In the genomic region with DNA sequence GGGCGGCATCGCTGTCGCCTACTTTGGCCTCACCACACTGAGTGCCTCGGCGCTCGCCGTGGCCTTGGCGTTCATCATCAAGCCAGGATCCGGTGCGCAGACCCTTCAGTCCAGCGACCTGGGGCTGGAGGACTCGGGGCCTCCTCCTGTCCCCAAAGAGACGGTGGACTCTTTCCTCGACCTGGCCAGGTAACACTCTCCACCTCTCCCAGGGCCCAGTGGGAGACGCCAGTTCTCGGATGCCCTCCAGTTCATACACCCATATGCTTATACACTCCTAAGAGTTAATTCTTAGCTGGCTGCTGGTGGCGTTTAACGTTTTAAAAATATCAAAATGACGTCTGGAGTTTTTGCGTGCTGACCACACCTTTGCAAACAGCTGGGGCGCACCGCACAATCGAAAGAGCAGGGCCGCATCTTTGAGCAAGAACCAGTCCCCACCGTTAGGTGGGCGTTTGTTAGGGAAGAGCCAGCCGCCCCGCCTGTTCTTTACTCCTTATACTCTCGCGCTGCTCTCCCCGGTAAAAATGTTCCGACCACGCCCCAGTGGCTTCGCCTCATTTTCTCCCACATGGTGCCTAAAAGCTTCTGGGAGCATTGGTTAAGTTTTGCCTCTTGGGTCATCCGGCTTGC, we compare ENCODE assay signal across 8 cellular contexts. TPM values are rescaled to one million over a fixed set of nuclear protein-coding genes. Genes with fewer than 3 reads are reported as not detected.
DNase-seq lines count a peak whose midpoint lies in the region; ATAC-seq, FAIRE-seq and TF ChIP-seq lines count a peak whose summit lies in the region.

No MANE protein-coding gene starts in this region.

- peak overlapping the region; percentile 73 for H3K4me3 ChIP-seq in MG63
- peak overlapping the region; percentile 80 for H3K4me3 ChIP-seq in astrocyte (ENCODE audit: insufficient read depth, low read depth, low read length)
- H3K4me3 ChIP-seq in liver (ENCODE audit: low read depth in 1 of 3, low read length in 3 of 3): peak overlapping the region; percentile 45 to 83 (median 64)
- H3K4me3 ChIP-seq in tibial nerve: peak overlapping the region; percentile 56 to 82 (median 75)

- H3K9me3 ChIP-seq in MG63 (no peaks in the 10 kb centered on the region), astrocyte (ENCODE audit: insufficient read depth, low read depth, low read length) (no peaks in the 10 kb centered on the region), liver (ENCODE audit: control insufficient read depth in 4 of 4, low read length in 3 of 4) (no peaks in the 10 kb centered on the region), tibial nerve (no peaks in the 10 kb centered on the region)

- H3K36me3 Mint-ChIP-seq in astrocyte (ENCODE audit: low read depth, unreplicated experiment): peaks cover 19% of the 10 kb centered on the region

- TF ChIP-seq CTCF in astrocyte (IDR thresholded peaks at IDR 0.05; ENCODE audit: insufficient read depth, low read depth, low read length) (no peak), liver (IDR thresholded peaks at IDR 0.05; ENCODE audit: low read depth, low read length, missing input control) (no peak), tibial nerve (IDR thresholded peaks at IDR 0.05) (no peak)

- H3K27me3 ChIP-seq in MG63 (no peaks in the 10 kb centered on the region), astrocyte (ENCODE audit: insufficient read depth, low read length) (peaks cover 6% of the 10 kb centered on the region), liver (ENCODE audit: control insufficient read depth in 4 of 4, insufficient read depth in 4 of 4, low read length in 3 of 4) (no peaks in the 10 kb centered on the region), tibial nerve (no peaks in the 10 kb centered on the region)

- FAIRE-seq in astrocyte (lab: Jason Lieb, UNC): no peak

- peak; percentile 14 to 33 for DNase-seq in SHP77 (lab: John Stamatoyannopoulos, UW)
- DNase-seq in SHP77 treated with DMSO at 0.1 percent for 48 hours (lab: John Stamatoyannopoulos, UW): no peak
- no peak for DNase-seq in MG63
- no peak for DNase-seq in astrocyte (ENCODE audit: low read depth)
- peak in 1 of 2 donors; percentile 11 for DNase-seq in tibial nerve (ENCODE audit: low spot score in 2 of 2)
- DNase-seq in stimulated activated CD4-positive, alpha-beta T cell treated with anti-CD3 and anti-CD28 coated beads, Interleukin-1b, Interleukin-23, amount 100 ng/mL, for 48 hours: no peak

- H4K20me1 ChIP-seq in astrocyte (ENCODE audit: insufficient read depth, low read length): peaks cover 16% of the 10 kb centered on the region

- H3K27ac Mint-ChIP-seq in astrocyte (ENCODE audit: unreplicated experiment): peak overlapping the region; percentile 9

- peak overlapping the region; percentile 99 for H3K4me2 ChIP-seq in astrocyte (ENCODE audit: low read length)

- H3K4me1 Mint-ChIP-seq in astrocyte (ENCODE audit: low read depth, unreplicated experiment): peaks cover 32% of the 10 kb centered on the region

- H3K36me3 ChIP-seq in MG63 (no peaks in the 10 kb centered on the region), astrocyte (ENCODE audit: insufficient read depth, low read length) (no peaks in the 10 kb centered on the region), liver (ENCODE audit: control insufficient read depth in 4 of 4, insufficient read depth in 3 of 4, low read depth in 1 of 4, low read length in 3 of 4) (no peaks in the 10 kb centered on the region), tibial nerve (no peaks in the 10 kb centered on the region)

- H3K9ac ChIP-seq in astrocyte (ENCODE audit: low read length): peak overlapping the region; percentile 98
- peak overlapping the region in 1 of 2 donors; percentile 57 for H3K9ac ChIP-seq in liver (ENCODE audit: low read depth in 1 of 2, low read length in 2 of 2)

- no peak for TF ChIP-seq RAD21 in liver (IDR thresholded peaks at IDR 0.05)

- no peaks in the 10 kb centered on the region for H3K9me3 Mint-ChIP-seq in astrocyte (ENCODE audit: unreplicated experiment)

- H3K27ac ChIP-seq in astrocyte (ENCODE audit: low read depth, low read length) (no peak overlapping the region), liver (ENCODE audit: low read depth in 1 of 2, low read length in 2 of 2) (peak overlapping the region in 1 of 2 donors; percentile 82), tibial nerve (peak overlapping the region in 3 of 4 donors; percentile 90 to 98 (median 97))

- 31% methylated on average over 35 of the region's 35 CpGs for WGBS in liver
- WGBS in tibial nerve, 2 donors: 5 to 11% methylated on average over 26 to 29 of the region's 35 CpGs

- H3K27me3 Mint-ChIP-seq in astrocyte (ENCODE audit: low read depth, unreplicated experiment): peaks cover 12% of the 10 kb centered on the region

- TF ChIP-seq EP300 in tibial nerve (IDR thresholded peaks at IDR 0.05): no peak

- H2AFZ ChIP-seq in astrocyte (ENCODE audit: low read depth, low read length): peak overlapping the region; percentile 87

- ATAC-seq in esophagus mucosa: no peak

- no peak for TF ChIP-seq POLR2A in tibial nerve (IDR thresholded peaks at IDR 0.05)

- H3K4me3 Mint-ChIP-seq in astrocyte (ENCODE audit: unreplicated experiment): peak overlapping the region; percentile 90

- peaks cover 3% of the 10 kb centered on the region for H3K79me2 ChIP-seq in astrocyte (ENCODE audit: insufficient read depth, low read length)

- H3K4me1 ChIP-seq in astrocyte (ENCODE audit: insufficient read depth, low read length): peaks cover 17% of the 10 kb centered on the region
- H3K4me1 ChIP-seq in liver (ENCODE audit: control insufficient read depth in 4 of 4, insufficient read depth in 4 of 4, low read length in 3 of 4): peaks cover 7 to 46% (median 21%) of the 10 kb centered on the region in 4 donors
- peaks cover 0 to 45% (median 0%) of the 10 kb centered on the region in 4 donors for H3K4me1 ChIP-seq in tibial nerve

TF ChIP-seq in liver, 16 proteins besides CTCF, POLR2A, EP300 and RAD21:
- TF ChIP-seq, protein P1, sequence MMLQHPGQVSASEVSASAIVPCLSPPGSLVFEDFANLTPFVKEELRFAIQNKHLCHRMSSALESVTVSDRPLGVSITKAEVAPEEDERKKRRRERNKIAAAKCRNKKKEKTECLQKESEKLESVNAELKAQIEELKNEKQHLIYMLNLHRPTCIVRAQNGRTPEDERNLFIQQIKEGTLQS (IDR thresholded peaks at IDR 0.05): no peak
- TF ChIP-seq YY1 (IDR thresholded peaks at IDR 0.05) (no peak), TAF1 (conservative IDR thresholded peaks at IDR 0.05) (no peak)

RNA-seq across cellular contexts. Expression of a gene that starts 0.9 kb away (rescaled TPM):
- total RNA-seq in MG63 (2014; rRNA removed; shearing (Covaris generic); ENCODE audit: low replicate concordance): 18.6 and 21.1 TPM in 2 replicates
- 45.9 and 48.9 TPM in 2 replicates for total RNA-seq in astrocyte
- total RNA-seq in liver: 10 to 100 TPM in 1 of 2 donors, 1 to 10 TPM in 1; 8.8 to 23.4 TPM
- 10 to 100 TPM in 1 of 2 donors, 1 to 10 TPM in 1; 3.4 to 10.5 TPM for polyA plus RNA-seq in liver
- total RNA-seq in tibial nerve: 10 to 100 TPM in 3 of 4 donors, 1 to 10 TPM in 1; 7.2 to 14.4 (median 12.2) TPM
- 12.6 TPM for total RNA-seq in esophagus mucosa

Comparison
In these comparisons a context has a peak if more than half of its experiments do, and no peak if none do; other contexts are left out.
1. DNase-seq: peak in SHP77 (2 of 2); none in SHP77 treated with DMSO at 0.1 percent for 48 hours (single experiment), MG63 (single experiment), astrocyte (single experiment) and stimulated activated CD4-positive, alpha-beta T cell treated with anti-CD3 and anti-CD28 coated beads, Interleukin-1b, Interleukin-23, amount 100 ng/mL, for 48 hours (single experiment).
2. Peak in every context shown above with its lines, with median percentiles within 50 percentile points of each other: H3K4me3 ChIP-seq.